ENCODE assay signal across 8 cellular contexts in the genomic region with DNA sequence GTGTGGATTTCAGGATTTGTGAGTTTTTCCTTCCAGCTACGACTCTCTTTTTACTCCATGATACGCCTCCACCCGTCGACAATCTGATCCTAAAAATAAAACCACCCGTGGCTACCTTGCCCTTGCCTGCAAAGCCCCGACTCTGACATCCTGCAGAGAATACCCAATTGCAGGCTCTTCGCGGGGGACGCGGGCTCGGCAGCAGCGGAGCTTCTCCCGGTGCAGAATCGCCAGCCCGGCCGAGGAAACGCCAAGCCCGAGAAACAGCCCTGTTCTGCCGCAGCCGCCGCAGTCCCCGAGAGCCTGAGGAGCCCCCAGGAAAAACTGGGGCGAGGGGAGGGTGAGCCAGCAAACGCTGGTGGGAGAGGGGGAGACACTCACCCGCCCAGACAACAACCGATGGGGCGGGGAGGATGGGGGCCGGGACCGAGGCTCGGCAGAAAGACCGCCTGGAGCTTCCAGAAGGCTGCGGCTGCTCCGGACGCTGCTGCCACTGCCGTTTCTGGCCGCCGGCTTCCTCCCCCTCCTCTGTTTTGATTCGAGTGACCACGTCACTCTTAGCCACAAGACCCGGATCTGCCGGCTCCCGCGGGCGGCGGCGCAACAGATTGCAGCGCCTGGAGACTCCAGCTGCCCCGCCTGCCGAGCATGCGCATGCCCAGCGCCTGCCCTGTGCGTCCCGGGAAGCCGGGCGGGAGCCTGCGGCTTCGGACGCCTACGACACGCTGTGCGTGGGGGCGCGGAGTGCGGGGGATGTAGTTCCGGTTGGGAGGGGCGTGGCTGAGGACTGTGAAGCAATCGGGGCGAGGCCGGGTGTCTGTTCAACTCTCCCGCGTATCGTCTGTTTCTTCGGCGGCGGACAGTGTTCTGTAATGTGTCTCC. TPM values are rescaled to one million over a fixed set of nuclear protein-coding genes. Genes with fewer than 3 reads are reported as not detected.
A peak's percentile ranks its signal among the peaks of the same experiment; 100 is the strongest.
DNase-seq lines count a peak whose midpoint lies in the region; ATAC-seq and TF ChIP-seq lines count a peak whose summit lies in the region.

A gene (minus strand): TSS at position 508 of the 882 bp plus-strand sequence. CDS start 33,720 bp downstream, outside the sequence.

- no peaks in the 10 kb centered on the region for H3K9me3 ChIP-seq in thoracic aorta

- peak within 1 kb of the TSS; percentile 97 for H3K27ac ChIP-seq in thoracic aorta

- H3K4me1 ChIP-seq in thoracic aorta (ENCODE audit: control insufficient read depth in 1 of 2, low read depth in 2 of 2), result peaks cover 7 to 27% of the 10 kb centered on the region in 2 donors

- POLR2A ChIA-PET in GM10248 (lab: Yijun Ruan, JAX), result interaction anchor here (0.7 to 1.5 kb wide), 3 partner anchors 40 to 111 kb away, joined by 3 to 5 read pairs (median 3); a partner anchor contains a TSS
- POLR2A ChIA-PET in activated naive CD8-positive, alpha-beta T cell treated with anti-CD3 and anti-CD28 coated beads, Interleukin-2, amount 10 ng/mL, durations not matched to agents 7 days and 5 days (lab: Charles Lee), result interaction anchor here (0.8 to 2.3 kb wide), 5 partner anchors 59 to 274 kb away, joined by 3 to 16 read pairs (median 6); a partner anchor contains a TSS

- peak within 1 kb of the TSS; percentile 97 for H3K4me3 ChIP-seq in thoracic aorta

- CTCF ChIA-PET in GM10248 (lab: Yijun Ruan, JAX), result interaction anchor here (0.8 to 1.9 kb wide), 10 partner anchors 8 to 678 kb away, joined by 3 to 10 read pairs (median 3); a partner anchor contains a TSS

- no peaks in the 10 kb centered on the region for H3K36me3 ChIP-seq in thoracic aorta

- no peaks in the 10 kb centered on the region for H3K9me3 Mint-ChIP-seq in activated naive CD8-positive, alpha-beta T cell treated with anti-CD3 and anti-CD28 coated beads, Interleukin-2, amount 10 ng/mL, durations not matched to agents 7 days and 5 days
- H3K9me3 Mint-ChIP-seq in glutamatergic neuron (ENCODE audit: unreplicated experiment) (peaks cover 8% of the 10 kb centered on the region), osteocyte (ENCODE audit: unreplicated experiment) (no peaks in the 10 kb centered on the region)

- H3K27ac Mint-ChIP-seq in activated naive CD8-positive, alpha-beta T cell treated with anti-CD3 and anti-CD28 coated beads, Interleukin-2, amount 10 ng/mL, durations not matched to agents 7 days and 5 days, result peak within 1 kb of the TSS; percentile 83
- H3K27ac Mint-ChIP-seq in glutamatergic neuron (ENCODE audit: unreplicated experiment) (peak within 1 kb of the TSS; percentile 97), osteocyte (ENCODE audit: unreplicated experiment) (peak within 1 kb of the TSS; percentile 99)

- H3K4me1 Mint-ChIP-seq in activated naive CD8-positive, alpha-beta T cell treated with anti-CD3 and anti-CD28 coated beads, Interleukin-2, amount 10 ng/mL, durations not matched to agents 7 days and 5 days, result peaks cover 15% of the 10 kb centered on the region
- H3K4me1 Mint-ChIP-seq in glutamatergic neuron (ENCODE audit: low read depth, unreplicated experiment), result peaks cover 9% of the 10 kb centered on the region
- H3K4me1 Mint-ChIP-seq in osteocyte (ENCODE audit: unreplicated experiment), result peaks cover 40% of the 10 kb centered on the region

- peak within 1 kb of the TSS; percentile 93 for H3K4me3 Mint-ChIP-seq in activated naive CD8-positive, alpha-beta T cell treated with anti-CD3 and anti-CD28 coated beads, Interleukin-2, amount 10 ng/mL, durations not matched to agents 7 days and 5 days
- H3K4me3 Mint-ChIP-seq in glutamatergic neuron (ENCODE audit: unreplicated experiment), result peak within 1 kb of the TSS; percentile 95
- peak within 1 kb of the TSS; percentile 90 for H3K4me3 Mint-ChIP-seq in osteocyte (ENCODE audit: unreplicated experiment)

- TF ChIP-seq CTCF in GM10248 (IDR thresholded peaks at IDR 0.05; ENCODE audit: control extremely low read depth, extremely low read depth, low read depth, missing control alignments), result no peak
- TF ChIP-seq CTCF in glutamatergic neuron (IDR thresholded peaks at IDR 0.05; ENCODE audit: partially characterized antibody, unreplicated experiment), result no peak
- TF ChIP-seq CTCF in osteocyte (IDR thresholded peaks at IDR 0.05), result no peak
- TF ChIP-seq CTCF in thoracic aorta (IDR thresholded peaks at IDR 0.05), result no peak

- ATAC-seq in HG02588 (IDR thresholded peaks at IDR 0.05; ENCODE audit: unreplicated experiment) (peak; percentile 80), thoracic aorta (ENCODE audit: insufficient number of reproducible peaks, low FRiP score, low read depth) (peak; percentile 92)
- peak; percentile 87 for ATAC-seq in activated naive CD8-positive, alpha-beta T cell treated with anti-CD3 and anti-CD28 coated beads, Interleukin-2, amount 10 ng/mL, durations not matched to agents 7 days and 5 days (ENCODE audit: low read depth)

- H3K27me3 ChIP-seq in thoracic aorta (replicated peaks; ENCODE audit: insufficient read depth), result no peaks in the 10 kb centered on the region

- peak; percentile 90 for DNase-seq in GM10248 (ENCODE audit: extremely low spot score)
- DNase-seq in NCI-H1092 treated with DMSO at 0.1 percent for 48 hours (lab: John Stamatoyannopoulos, UW), result peak; percentile 94
- DNase-seq in SKM-1 treated with dmso at 0.1 percent for 144 hours (lab: John Stamatoyannopoulos, UW; ENCODE audit: unreplicated experiment), result peak; percentile 93
- DNase-seq in activated naive CD8-positive, alpha-beta T cell treated with anti-CD3 and anti-CD28 coated beads, Interleukin-2, amount 10 ng/mL, durations not matched to agents 7 days and 5 days, result peak; percentile 87
- peak; percentile 99 for DNase-seq in glutamatergic neuron
- peak; percentile 100 for DNase-seq in osteocyte (ENCODE audit: extremely low spot score, unreplicated experiment)
- DNase-seq in thoracic aorta (ENCODE audit: low spot score), result peak; percentile 92

- no peaks in the 10 kb centered on the region for H3K36me3 Mint-ChIP-seq in activated naive CD8-positive, alpha-beta T cell treated with anti-CD3 and anti-CD28 coated beads, Interleukin-2, amount 10 ng/mL, durations not matched to agents 7 days and 5 days
- H3K36me3 Mint-ChIP-seq in glutamatergic neuron (ENCODE audit: unreplicated experiment) (no peaks in the 10 kb centered on the region), osteocyte (ENCODE audit: unreplicated experiment) (peaks cover 12% of the 10 kb centered on the region)

- peaks cover 1% of the 10 kb centered on the region for H3K27me3 Mint-ChIP-seq in activated naive CD8-positive, alpha-beta T cell treated with anti-CD3 and anti-CD28 coated beads, Interleukin-2, amount 10 ng/mL, durations not matched to agents 7 days and 5 days
- peaks cover 8% of the 10 kb centered on the region for H3K27me3 Mint-ChIP-seq in glutamatergic neuron (ENCODE audit: unreplicated experiment)
- no peaks in the 10 kb centered on the region for H3K27me3 Mint-ChIP-seq in osteocyte (ENCODE audit: unreplicated experiment)

RNA-seq across cellular contexts. Expression of the gene that starts here (rescaled TPM):
- 1 to 10 TPM; 7.0 to 7.2 TPM for total RNA-seq in activated naive CD8-positive, alpha-beta T cell treated with anti-CD3 and anti-CD28 coated beads, Interleukin-2, amount 10 ng/mL, durations not matched to agents 7 days and 5 days
- total RNA-seq in glutamatergic neuron (ENCODE audit: unreplicated experiment), result 27.1 TPM
- 67.1 and 73.5 TPM in 2 replicates for total RNA-seq in osteocyte
- total RNA-seq in thoracic aorta, result 10 to 100 TPM; 41.0 to 58.1 TPM

Comparison
In these comparisons a context has a peak if more than half of its experiments do, and no peak if none do; other contexts are left out.
1. Peak in every context shown above with its lines: DNase-seq, ATAC-seq, H3K4me3 ChIP-seq and H3K27ac ChIP-seq.